Comparison of ENCODE assay signal across 1 cellular context in genomic region chr1:47216278-47217059, GRCh38.
A peak's percentile ranks its signal among the peaks of the same experiment; 100 is the strongest.
TF ChIP-seq lines count a peak whose summit lies in the region.

No MANE protein-coding gene starts in this region.

TF ChIP-seq in HepG2, 621 proteins besides CTCF, POLR2A, EP300 and RAD21 (continued from another document):
- TF ChIP-seq, protein P1, sequence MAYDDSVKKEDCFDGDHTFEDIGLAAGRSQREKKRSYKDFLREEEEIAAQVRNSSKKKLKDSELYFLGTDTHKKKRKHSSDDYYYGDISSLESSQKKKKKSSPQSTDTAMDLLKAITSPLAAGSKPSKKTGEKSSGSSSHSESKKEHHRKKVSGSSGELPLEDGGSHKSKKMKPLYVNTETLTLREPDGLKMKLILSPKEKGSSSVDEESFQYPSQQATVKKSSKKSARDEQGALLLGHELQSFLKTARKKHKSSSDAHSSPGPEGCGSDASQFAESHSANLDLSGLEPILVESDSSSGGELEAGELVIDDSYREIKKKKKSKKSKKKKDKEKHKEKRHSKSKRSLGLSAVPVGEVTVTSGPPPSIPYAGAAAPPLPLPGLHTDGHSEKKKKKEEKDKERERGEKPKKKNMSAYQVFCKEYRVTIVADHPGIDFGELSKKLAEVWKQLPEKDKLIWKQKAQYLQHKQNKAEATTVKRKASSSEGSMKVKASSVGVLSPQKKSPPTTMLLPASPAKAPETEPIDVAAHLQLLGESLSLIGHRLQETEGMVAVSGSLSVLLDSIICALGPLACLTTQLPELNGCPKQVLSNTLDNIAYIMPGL (CRISPR knock-in tag; IDR thresholded peaks at IDR 0.05; ENCODE audit: borderline replicate concordance in 1 of 2, low read depth in 1 of 2): no peak
- no peak for TF ChIP-seq FOXA1 (IDR thresholded peaks at IDR 0.05)
- peak; percentile 61 for TF ChIP-seq FOXA1 (CRISPR knock-in tag; IDR thresholded peaks at IDR 0.05)
- TF ChIP-seq ETV6 (CRISPR knock-in tag; conservative IDR thresholded peaks at IDR 0.05): no peak
- TF ChIP-seq TCF7L2 (IDR thresholded peaks at IDR 0.05; ENCODE audit: low read depth, low read length): no peak
- no peak for TF ChIP-seq MIER2 (CRISPR knock-in tag; IDR thresholded peaks at IDR 0.05)
- no peak for TF ChIP-seq ZNF598 (CRISPR knock-in tag; IDR thresholded peaks at IDR 0.05; ENCODE audit: borderline replicate concordance)
- no peak for TF ChIP-seq NONO (IDR thresholded peaks at IDR 0.05)
- 0 out of 2 replicates have a peak, but pooled peaks have one; percentile 27 for TF ChIP-seq NONO (CRISPR knock-in tag; conservative IDR thresholded peaks at IDR 0.05)
- 0 out of 2 replicates have a peak, but pooled peaks have one; percentile 42 for TF ChIP-seq PHF21A (CRISPR knock-in tag; IDR thresholded peaks at IDR 0.05)
- no peak for TF ChIP-seq EHMT2 (IDR thresholded peaks at IDR 0.05; ENCODE audit: borderline replicate concordance, low read depth, low read length)
- TF ChIP-seq MED13 (CRISPR knock-in tag; IDR thresholded peaks at IDR 0.05): no peak
- TF ChIP-seq SOX6 (IDR thresholded peaks at IDR 0.05): no peak
- peak; percentile 80 for TF ChIP-seq SOX6 (CRISPR knock-in tag; IDR thresholded peaks at IDR 0.05)
- no peak for TF ChIP-seq KMT2A (CRISPR knock-in tag; IDR thresholded peaks at IDR 0.05)
- TF ChIP-seq STAT5B (CRISPR knock-in tag; IDR thresholded peaks at IDR 0.05): no peak
- TF ChIP-seq ZNF331 (CRISPR knock-in tag; IDR thresholded peaks at IDR 0.05): peak; percentile 68
- TF ChIP-seq, protein P2, sequence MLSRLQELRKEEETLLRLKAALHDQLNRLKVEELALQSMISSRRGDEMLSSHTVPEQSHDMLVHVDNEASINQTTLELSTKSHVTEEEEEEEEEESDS (CRISPR knock-in tag; IDR thresholded peaks at IDR 0.05; ENCODE audit: borderline replicate concordance): no peak
- TF ChIP-seq NCOA5 (CRISPR knock-in tag; IDR thresholded peaks at IDR 0.05): no peak
